ENCODE assay signal across 8 cellular contexts in the genomic region with DNA sequence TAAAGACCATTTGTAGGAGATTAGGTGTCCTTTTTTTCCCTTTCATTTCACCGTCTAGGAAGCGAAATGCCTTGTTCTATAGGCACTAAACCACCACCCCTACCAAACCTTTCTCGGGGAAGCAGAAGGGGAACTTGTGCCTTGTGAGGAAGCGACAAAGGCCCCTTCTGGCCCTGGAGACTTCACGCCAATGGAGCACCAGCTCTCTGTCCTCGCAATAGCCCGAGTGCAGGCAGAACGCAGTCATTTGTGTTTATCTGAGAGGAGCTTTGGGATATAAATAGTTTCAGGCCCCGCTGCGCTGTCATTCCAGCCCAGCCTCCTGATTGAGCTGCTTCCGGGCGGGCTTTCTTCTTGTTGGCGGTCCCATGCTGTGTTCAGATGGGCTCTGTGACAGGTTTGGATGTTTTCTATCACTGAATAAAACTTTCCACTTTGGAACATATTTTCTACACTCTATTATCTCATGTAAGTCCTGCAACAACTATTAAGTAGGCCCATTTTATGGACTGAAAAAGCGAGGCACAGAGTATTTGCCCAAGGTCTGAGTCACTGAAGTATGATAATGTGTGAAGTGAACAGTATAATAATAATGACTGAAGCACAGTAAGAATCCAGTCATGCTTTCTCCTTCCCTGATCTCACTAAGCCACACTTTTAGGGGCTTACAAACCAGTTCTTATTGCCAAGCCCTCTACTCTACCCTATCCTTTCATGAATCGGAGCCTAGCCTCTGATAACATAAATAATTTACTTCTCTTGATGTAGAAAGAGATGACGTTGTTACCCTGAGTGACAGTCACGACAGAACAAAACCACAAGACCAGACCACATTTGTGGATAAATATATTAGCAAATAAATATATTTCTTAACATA. TPM values are rescaled to one million over a fixed set of nuclear protein-coding genes. Genes with fewer than 3 reads are reported as not detected.
A peak's percentile ranks its signal among the peaks of the same experiment; 100 is the strongest.
DNase-seq lines count a peak whose midpoint lies in the region; ATAC-seq and TF ChIP-seq lines count a peak whose summit lies in the region.

No MANE protein-coding gene starts in this region.

- no peaks in the 10 kb centered on the region for H3K27me3 ChIP-seq in right cardiac atrium (ENCODE audit: control insufficient read depth, insufficient read depth)

- DNase-seq in NCI-H82 (lab: John Stamatoyannopoulos, UW) (peak; percentile 65), NCI-H82 treated with DMSO at 0.1 percent for 48 hours (lab: John Stamatoyannopoulos, UW; ENCODE audit: unreplicated experiment) (no peak), NCI-H2227 (lab: John Stamatoyannopoulos, UW; ENCODE audit: unreplicated experiment) (peak; percentile 67), amniotic epithelial cell (ENCODE audit: low read depth) (peak; percentile 32), right cardiac atrium (peak in 2 of 3 donors; percentile 66 to 71), retinal pigment epithelial cell (ENCODE audit: low read depth) (no peak), NCI-H2107 (lab: John Stamatoyannopoulos, UW) (no peak), midbrain (lab: John Stamatoyannopoulos, UW) (no peak)

- TF ChIP-seq CTCF in retinal pigment epithelial cell (conservative IDR thresholded peaks at IDR 0.05; ENCODE audit: low read depth, low read length): no peak

- peak overlapping the region; percentile 92 for H3K27ac ChIP-seq in right cardiac atrium (ENCODE audit: low read length)

- ATAC-seq in right cardiac atrium: peak; percentile 41 to 55

- no peaks in the 10 kb centered on the region for H3K4me1 ChIP-seq in right cardiac atrium (ENCODE audit: control insufficient read depth, insufficient read depth, low read length)

- H3K9me3 ChIP-seq in right cardiac atrium (ENCODE audit: control insufficient read depth, low read length): no peaks in the 10 kb centered on the region

- 15% methylated on average over 17 of the region's 17 CpGs for WGBS in right cardiac atrium

- intact Hi-C loops in right cardiac atrium (cut with DNase I): no loop called here

- H3K4me3 ChIP-seq in right cardiac atrium (ENCODE audit: low read length): peak overlapping the region; percentile 84
- H3K4me3 ChIP-seq in retinal pigment epithelial cell (ENCODE audit: low read length): peak overlapping the region; percentile 99

RNA-seq across cellular contexts. Expression of a gene that starts 1.1 kb away (rescaled TPM):
- total RNA-seq in right cardiac atrium: 10 to 100 TPM; 51.9 to 65.6 (median 61.6) TPM
- 69.3 TPM for polyA plus RNA-seq in right cardiac atrium

RNA-seq across cellular contexts. Expression of a gene that starts 24.5 kb away (rescaled TPM):
- 10 to 100 TPM in 3 of 4 donors, 1 to 10 TPM in 1; 7.0 to 21.5 (median 19.2) TPM for total RNA-seq in right cardiac atrium
- polyA plus RNA-seq in right cardiac atrium: 13.0 TPM

Comparison
In these comparisons a context has a peak if more than half of its experiments do, and no peak if none do; other contexts are left out.
1. DNase-seq: peak in NCI-H82 (single experiment), NCI-H2227 (single experiment), amniotic epithelial cell (single experiment) and right cardiac atrium (2 of 3); none in NCI-H82 treated with DMSO at 0.1 percent for 48 hours (single experiment), retinal pigment epithelial cell (single experiment), NCI-H2107 (single experiment) and midbrain (single experiment).